ENCODE assay signal across 1 cellular context in the genomic region with DNA sequence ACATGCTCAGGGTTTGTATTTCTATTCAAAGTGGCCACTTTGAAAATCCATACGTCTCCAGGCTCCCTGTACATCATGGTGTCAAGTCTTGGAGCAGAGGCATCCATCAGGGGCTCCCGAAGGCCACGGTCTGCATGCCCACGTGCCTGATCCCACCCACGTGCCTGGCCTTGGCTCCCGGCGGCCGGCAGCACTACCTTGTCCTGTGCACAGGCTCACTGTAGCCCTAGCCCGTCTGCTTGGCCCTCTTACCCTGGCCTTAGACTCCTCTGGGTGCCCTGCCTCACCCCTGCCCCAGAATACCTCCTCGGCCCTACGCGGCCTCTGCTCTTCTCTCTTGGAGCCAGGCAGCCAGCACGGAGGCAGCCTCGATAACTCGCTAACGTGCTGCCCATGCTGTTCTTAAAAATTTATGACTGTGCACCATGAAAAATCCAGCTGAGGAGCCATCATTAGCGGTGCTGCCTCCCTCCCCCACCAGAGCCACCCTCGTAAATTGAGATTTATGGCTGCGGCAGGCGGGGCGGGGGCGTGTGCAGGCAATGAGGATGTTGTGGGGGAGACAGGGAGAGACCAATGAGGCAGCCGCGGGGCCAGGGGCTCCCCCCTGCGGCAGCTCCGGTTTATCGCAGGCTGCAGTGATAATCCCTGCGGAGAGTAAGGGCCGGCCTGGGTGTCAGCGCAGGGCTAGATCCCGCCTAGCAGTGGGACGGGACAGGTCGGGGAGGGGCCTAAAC.
TF ChIP-seq lines count a peak whose summit lies in the region.

No MANE protein-coding gene starts in this region.

TF ChIP-seq in HEK293, 187 proteins besides CTCF, POLR2A, EP300 and RAD21 (continued from another document and continues in another):
- TF ChIP-seq, protein P1, sequence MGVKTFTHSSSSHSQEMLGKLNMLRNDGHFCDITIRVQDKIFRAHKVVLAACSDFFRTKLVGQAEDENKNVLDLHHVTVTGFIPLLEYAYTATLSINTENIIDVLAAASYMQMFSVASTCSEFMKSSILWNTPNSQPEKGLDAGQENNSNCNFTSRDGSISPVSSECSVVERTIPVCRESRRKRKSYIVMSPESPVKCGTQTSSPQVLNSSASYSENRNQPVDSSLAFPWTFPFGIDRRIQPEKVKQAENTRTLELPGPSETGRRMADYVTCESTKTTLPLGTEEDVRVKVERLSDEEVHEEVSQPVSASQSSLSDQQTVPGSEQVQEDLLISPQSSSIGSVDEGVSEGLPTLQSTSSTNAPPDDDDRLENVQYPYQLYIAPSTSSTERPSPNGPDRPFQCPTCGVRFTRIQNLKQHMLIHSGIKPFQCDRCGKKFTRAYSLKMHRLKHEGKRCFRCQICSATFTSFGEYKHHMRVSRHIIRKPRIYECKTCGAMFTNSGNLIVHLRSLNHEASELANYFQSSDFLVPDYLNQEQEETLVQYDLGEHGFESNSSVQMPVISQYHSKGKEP (tag by site-specific recombination; IDR thresholded peaks at IDR 0.05): peak; percentile 78; the same call in 1 of the 2 replicates
- TF ChIP-seq SCRT1 (tag by site-specific recombination; IDR thresholded peaks at IDR 0.05; ENCODE audit: borderline replicate concordance) (no peak), ZNF776 (tag by site-specific recombination; IDR thresholded peaks at IDR 0.05; ENCODE audit: borderline replicate concordance) (no peak), ZNF324 (tag by site-specific recombination; IDR thresholded peaks at IDR 0.05) (peak; percentile 97), ZSCAN30 (tag by site-specific recombination; IDR thresholded peaks at IDR 0.05) (peak; percentile 98), ZFHX2 (tag by site-specific recombination; conservative IDR thresholded peaks at IDR 0.05) (peak; percentile 99), RBAK (tag by site-specific recombination; IDR thresholded peaks at IDR 0.05) (no peak), ZNF433 (tag by site-specific recombination; IDR thresholded peaks at IDR 0.05; ENCODE audit: low read depth) (no peak), ZNF146 (tag by site-specific recombination; IDR thresholded peaks at IDR 0.05) (no peak), ZNF76 (tag by site-specific recombination; IDR thresholded peaks at IDR 0.05; ENCODE audit: borderline replicate concordance, low read depth) (no peak; the same call in 1 of the 2 replicates), OSR2 (tag by site-specific recombination; IDR thresholded peaks at IDR 0.05) (peak; percentile 87), ZNF248 (tag by site-specific recombination; IDR thresholded peaks at IDR 0.05) (no peak), MEIS1 (CRISPR knock-in tag; IDR thresholded peaks at IDR 0.05; ENCODE audit: borderline replicate concordance) (no peak), ZNF621 (tag by site-specific recombination; IDR thresholded peaks at IDR 0.05) (no peak), KLF16 (tag by site-specific recombination; IDR thresholded peaks at IDR 0.05) (peak; percentile 95), ZFP3 (tag by site-specific recombination; IDR thresholded peaks at IDR 0.05; ENCODE audit: low read depth) (no peak), ZBTB20 (tag by site-specific recombination; IDR thresholded peaks at IDR 0.05) (no peak; the same call in 1 of the 2 replicates), PRDM1 (tag by site-specific recombination; IDR thresholded peaks at IDR 0.05) (no peak), ZNF133 (tag by site-specific recombination; IDR thresholded peaks at IDR 0.05) (0 out of 2 replicates have a peak, but pooled peaks have one; percentile 8), ZNF48 (tag by site-specific recombination; IDR thresholded peaks at IDR 0.05) (no peak), YY1 (tag by site-specific recombination; IDR thresholded peaks at IDR 0.05) (peak; percentile 84), ZFP41 (tag by site-specific recombination; IDR thresholded peaks at IDR 0.05; ENCODE audit: borderline replicate concordance) (no peak), KLF10 (tag by site-specific recombination; IDR thresholded peaks at IDR 0.05) (peak; percentile 99), SP7 (tag by site-specific recombination; IDR thresholded peaks at IDR 0.05) (peak; percentile 98), KLF9 (tag by site-specific recombination; IDR thresholded peaks at IDR 0.05; ENCODE audit: low read depth) (peak; percentile 95), ZBTB48 (tag by site-specific recombination; IDR thresholded peaks at IDR 0.05) (peak; percentile 75; the same call in 1 of the 2 replicates), ZNF791 (tag by site-specific recombination; IDR thresholded peaks at IDR 0.05) (no peak), ZNF121 (tag by site-specific recombination; IDR thresholded peaks at IDR 0.05) (peak; percentile 97), ZNF157 (tag by site-specific recombination; IDR thresholded peaks at IDR 0.05) (no peak), ZFP37 (tag by site-specific recombination; IDR thresholded peaks at IDR 0.05) (0 out of 2 replicates have a peak, but pooled peaks have one; percentile 20), ZSCAN23 (tag by site-specific recombination; IDR thresholded peaks at IDR 0.05) (no peak), FEZF1 (tag by site-specific recombination; IDR thresholded peaks at IDR 0.05) (peak; percentile 82), ZNF626 (tag by site-specific recombination; IDR thresholded peaks at IDR 0.05) (no peak), GLI2 (tag by site-specific recombination; IDR thresholded peaks at IDR 0.05; ENCODE audit: borderline replicate concordance, low read depth) (no peak; the same call in 1 of the 2 replicates), ZNF423 (tag by site-specific recombination; IDR thresholded peaks at IDR 0.05) (peak; percentile 87), ZNF19 (tag by site-specific recombination; IDR thresholded peaks at IDR 0.05; ENCODE audit: low read depth) (no peak), GLIS1 (tag by site-specific recombination; IDR thresholded peaks at IDR 0.05) (peak; percentile 86), ZNF416 (tag by site-specific recombination; IDR thresholded peaks at IDR 0.05) (no peak), ZNF114 (tag by site-specific recombination; IDR thresholded peaks at IDR 0.05) (no peak)
- TF ChIP-seq, protein P2, sequence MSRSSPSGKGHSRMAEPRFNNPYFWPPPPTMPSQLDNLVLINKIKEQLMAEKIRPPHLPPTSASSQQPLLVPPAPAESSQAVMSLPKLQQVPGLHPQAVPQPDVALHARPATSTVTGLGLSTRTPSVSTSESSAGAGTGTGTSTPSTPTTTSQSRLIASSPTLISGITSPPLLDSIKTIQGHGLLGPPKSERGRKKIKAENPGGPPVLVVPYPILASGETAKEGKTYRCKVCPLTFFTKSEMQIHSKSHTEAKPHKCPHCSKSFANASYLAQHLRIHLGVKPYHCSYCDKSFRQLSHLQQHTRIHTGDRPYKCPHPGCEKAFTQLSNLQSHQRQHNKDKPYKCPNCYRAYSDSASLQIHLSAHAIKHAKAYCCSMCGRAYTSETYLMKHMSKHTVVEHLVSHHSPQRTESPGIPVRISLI (tag by site-specific recombination; IDR thresholded peaks at IDR 0.05): no peak
- TF ChIP-seq, protein P3, sequence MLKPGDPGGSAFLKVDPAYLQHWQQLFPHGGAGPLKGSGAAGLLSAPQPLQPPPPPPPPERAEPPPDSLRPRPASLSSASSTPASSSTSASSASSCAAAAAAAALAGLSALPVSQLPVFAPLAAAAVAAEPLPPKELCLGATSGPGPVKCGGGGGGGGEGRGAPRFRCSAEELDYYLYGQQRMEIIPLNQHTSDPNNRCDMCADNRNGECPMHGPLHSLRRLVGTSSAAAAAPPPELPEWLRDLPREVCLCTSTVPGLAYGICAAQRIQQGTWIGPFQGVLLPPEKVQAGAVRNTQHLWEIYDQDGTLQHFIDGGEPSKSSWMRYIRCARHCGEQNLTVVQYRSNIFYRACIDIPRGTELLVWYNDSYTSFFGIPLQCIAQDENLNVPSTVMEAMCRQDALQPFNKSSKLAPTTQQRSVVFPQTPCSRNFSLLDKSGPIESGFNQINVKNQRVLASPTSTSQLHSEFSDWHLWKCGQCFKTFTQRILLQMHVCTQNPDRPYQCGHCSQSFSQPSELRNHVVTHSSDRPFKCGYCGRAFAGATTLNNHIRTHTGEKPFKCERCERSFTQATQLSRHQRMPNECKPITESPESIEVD (tag by site-specific recombination; IDR thresholded peaks at IDR 0.05): peak; percentile 91
- TF ChIP-seq, protein P4, sequence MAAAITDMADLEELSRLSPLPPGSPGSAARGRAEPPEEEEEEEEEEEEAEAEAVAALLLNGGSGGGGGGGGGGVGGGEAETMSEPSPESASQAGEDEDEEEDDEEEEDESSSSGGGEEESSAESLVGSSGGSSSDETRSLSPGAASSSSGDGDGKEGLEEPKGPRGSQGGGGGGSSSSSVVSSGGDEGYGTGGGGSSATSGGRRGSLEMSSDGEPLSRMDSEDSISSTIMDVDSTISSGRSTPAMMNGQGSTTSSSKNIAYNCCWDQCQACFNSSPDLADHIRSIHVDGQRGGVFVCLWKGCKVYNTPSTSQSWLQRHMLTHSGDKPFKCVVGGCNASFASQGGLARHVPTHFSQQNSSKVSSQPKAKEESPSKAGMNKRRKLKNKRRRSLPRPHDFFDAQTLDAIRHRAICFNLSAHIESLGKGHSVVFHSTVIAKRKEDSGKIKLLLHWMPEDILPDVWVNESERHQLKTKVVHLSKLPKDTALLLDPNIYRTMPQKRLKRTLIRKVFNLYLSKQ (tag by site-specific recombination; IDR thresholded peaks at IDR 0.05; ENCODE audit: borderline replicate concordance): no peak
- TF ChIP-seq, protein P5, sequence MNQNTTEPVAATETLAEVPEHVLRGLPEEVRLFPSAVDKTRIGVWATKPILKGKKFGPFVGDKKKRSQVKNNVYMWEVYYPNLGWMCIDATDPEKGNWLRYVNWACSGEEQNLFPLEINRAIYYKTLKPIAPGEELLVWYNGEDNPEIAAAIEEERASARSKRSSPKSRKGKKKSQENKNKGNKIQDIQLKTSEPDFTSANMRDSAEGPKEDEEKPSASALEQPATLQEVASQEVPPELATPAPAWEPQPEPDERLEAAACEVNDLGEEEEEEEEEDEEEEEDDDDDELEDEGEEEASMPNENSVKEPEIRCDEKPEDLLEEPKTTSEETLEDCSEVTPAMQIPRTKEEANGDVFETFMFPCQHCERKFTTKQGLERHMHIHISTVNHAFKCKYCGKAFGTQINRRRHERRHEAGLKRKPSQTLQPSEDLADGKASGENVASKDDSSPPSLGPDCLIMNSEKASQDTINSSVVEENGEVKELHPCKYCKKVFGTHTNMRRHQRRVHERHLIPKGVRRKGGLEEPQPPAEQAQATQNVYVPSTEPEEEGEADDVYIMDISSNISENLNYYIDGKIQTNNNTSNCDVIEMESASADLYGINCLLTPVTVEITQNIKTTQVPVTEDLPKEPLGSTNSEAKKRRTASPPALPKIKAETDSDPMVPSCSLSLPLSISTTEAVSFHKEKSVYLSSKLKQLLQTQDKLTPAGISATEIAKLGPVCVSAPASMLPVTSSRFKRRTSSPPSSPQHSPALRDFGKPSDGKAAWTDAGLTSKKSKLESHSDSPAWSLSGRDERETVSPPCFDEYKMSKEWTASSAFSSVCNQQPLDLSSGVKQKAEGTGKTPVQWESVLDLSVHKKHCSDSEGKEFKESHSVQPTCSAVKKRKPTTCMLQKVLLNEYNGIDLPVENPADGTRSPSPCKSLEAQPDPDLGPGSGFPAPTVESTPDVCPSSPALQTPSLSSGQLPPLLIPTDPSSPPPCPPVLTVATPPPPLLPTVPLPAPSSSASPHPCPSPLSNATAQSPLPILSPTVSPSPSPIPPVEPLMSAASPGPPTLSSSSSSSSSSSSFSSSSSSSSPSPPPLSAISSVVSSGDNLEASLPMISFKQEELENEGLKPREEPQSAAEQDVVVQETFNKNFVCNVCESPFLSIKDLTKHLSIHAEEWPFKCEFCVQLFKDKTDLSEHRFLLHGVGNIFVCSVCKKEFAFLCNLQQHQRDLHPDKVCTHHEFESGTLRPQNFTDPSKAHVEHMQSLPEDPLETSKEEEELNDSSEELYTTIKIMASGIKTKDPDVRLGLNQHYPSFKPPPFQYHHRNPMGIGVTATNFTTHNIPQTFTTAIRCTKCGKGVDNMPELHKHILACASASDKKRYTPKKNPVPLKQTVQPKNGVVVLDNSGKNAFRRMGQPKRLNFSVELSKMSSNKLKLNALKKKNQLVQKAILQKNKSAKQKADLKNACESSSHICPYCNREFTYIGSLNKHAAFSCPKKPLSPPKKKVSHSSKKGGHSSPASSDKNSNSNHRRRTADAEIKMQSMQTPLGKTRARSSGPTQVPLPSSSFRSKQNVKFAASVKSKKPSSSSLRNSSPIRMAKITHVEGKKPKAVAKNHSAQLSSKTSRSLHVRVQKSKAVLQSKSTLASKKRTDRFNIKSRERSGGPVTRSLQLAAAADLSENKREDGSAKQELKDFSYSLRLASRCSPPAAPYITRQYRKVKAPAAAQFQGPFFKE (tag by site-specific recombination; IDR thresholded peaks at IDR 0.05; ENCODE audit: borderline replicate concordance): no peak
- TF ChIP-seq, protein P6, sequence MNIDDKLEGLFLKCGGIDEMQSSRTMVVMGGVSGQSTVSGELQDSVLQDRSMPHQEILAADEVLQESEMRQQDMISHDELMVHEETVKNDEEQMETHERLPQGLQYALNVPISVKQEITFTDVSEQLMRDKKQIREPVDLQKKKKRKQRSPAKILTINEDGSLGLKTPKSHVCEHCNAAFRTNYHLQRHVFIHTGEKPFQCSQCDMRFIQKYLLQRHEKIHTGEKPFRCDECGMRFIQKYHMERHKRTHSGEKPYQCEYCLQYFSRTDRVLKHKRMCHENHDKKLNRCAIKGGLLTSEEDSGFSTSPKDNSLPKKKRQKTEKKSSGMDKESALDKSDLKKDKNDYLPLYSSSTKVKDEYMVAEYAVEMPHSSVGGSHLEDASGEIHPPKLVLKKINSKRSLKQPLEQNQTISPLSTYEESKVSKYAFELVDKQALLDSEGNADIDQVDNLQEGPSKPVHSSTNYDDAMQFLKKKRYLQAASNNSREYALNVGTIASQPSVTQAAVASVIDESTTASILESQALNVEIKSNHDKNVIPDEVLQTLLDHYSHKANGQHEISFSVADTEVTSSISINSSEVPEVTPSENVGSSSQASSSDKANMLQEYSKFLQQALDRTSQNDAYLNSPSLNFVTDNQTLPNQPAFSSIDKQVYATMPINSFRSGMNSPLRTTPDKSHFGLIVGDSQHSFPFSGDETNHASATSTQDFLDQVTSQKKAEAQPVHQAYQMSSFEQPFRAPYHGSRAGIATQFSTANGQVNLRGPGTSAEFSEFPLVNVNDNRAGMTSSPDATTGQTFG (tag by site-specific recombination; IDR thresholded peaks at IDR 0.05; ENCODE audit: borderline replicate concordance): no peak
